Comparison of ENCODE assay signal across 11 cellular contexts in genomic region chr20:3043381-3043780, GRCh38. TPM values are rescaled to one million over a fixed set of nuclear protein-coding genes. Genes with fewer than 3 reads are reported as not detected.
A peak's percentile ranks its signal among the peaks of the same experiment; 100 is the strongest.
DNase-seq lines count a peak whose midpoint lies in the region; ATAC-seq and TF ChIP-seq lines count a peak whose summit lies in the region.
"Had no signal": no experiment of that assay in that cellular context is flagged by ENCODE, and none has a peak within 500 bp of the region (broad histone marks: within the 10 kb centered on the region; RNA-seq: fewer than 3 reads in every experiment).

TSS of gene GNRH2 (plus strand) at chr20:3043622. CDS start at chr20:3044415, 793 bp downstream.

- POLR2A ChIA-PET in AG04450 (lab: Yijun Ruan, JAX) (no interaction called here), HEK293 (lab: Yijun Ruan, JAX) (no interaction called here)

- H3K79me2 ChIP-seq in neural progenitor cell (ENCODE audit: low read depth) = peaks cover 16% of the 10 kb centered on the region

- CTCF ChIA-PET in AG04450 (lab: Charles Lee) = interaction anchor here (2.6 kb wide), 1 partner anchor 10 kb away, joined by 15 read pairs; no protein-coding TSS in a partner anchor
- CTCF ChIA-PET in HEK293 (lab: Yijun Ruan, JAX) = interaction anchor here (0.6 to 2.6 kb wide), 2 partner anchors 10 to 177 kb away, joined by 3 to 12 read pairs; no protein-coding TSS in a partner anchor

- H3K9ac ChIP-seq in neural progenitor cell = no peak within 1 kb of the TSS

- peaks cover 14% of the 10 kb centered on the region for H4K20me1 ChIP-seq in neural progenitor cell (ENCODE audit: low read depth)

- H3K27me3 Mint-ChIP-seq in effector memory CD8-positive, alpha-beta T cell = no peaks in the 10 kb centered on the region
- H3K27me3 Mint-ChIP-seq in neural progenitor cell (ENCODE audit: insufficient read depth, low read depth) = peaks cover 3% of the 10 kb centered on the region

- peaks cover 18 to 19% of the 10 kb centered on the region in 2 donors for H3K4me1 Mint-ChIP-seq in effector memory CD8-positive, alpha-beta T cell (ENCODE audit: low read depth in 2 of 2)
- H3K4me1 Mint-ChIP-seq in neural progenitor cell = peaks cover 23% of the 10 kb centered on the region

- H3K27ac ChIP-seq in AG04450 (ENCODE audit: low read depth, low read length) (peak within 1 kb of the TSS; percentile 21), HEK293 (ENCODE audit: extremely low read depth, low read depth, low read length) (0 out of 2 replicates have a peak within 1 kb of the TSS, but pooled peaks have one; percentile 31), neural progenitor cell (no peak within 1 kb of the TSS)

- H3F3A ChIP-seq in neural progenitor cell (ENCODE audit: low read depth) = peaks cover 11% of the 10 kb centered on the region

- peaks cover 17% of the 10 kb centered on the region for H3K4me1 ChIP-seq in HEK293 (ENCODE audit: control insufficient read depth, insufficient read depth, low read length)
- peaks cover 3% of the 10 kb centered on the region for H3K4me1 ChIP-seq in neural progenitor cell

- ATAC-seq in effector memory CD8-positive, alpha-beta T cell (replicated peaks) = no peak
- ATAC-seq in HG02642 (IDR thresholded peaks at IDR 0.05; ENCODE audit: poor library complexity, unreplicated experiment) = no peak

- H3K9me3 ChIP-seq in AG04450 (ENCODE audit: control insufficient read depth, insufficient read depth, low read length) = no peaks in the 10 kb centered on the region; the same call in 1 of the 2 replicates
- no peaks in the 10 kb centered on the region for H3K9me3 ChIP-seq in HEK293 (ENCODE audit: control insufficient read depth, insufficient read depth, low read depth, low read length)
- H3K9me3 ChIP-seq in neural progenitor cell (ENCODE audit: low read depth) = no peaks in the 10 kb centered on the region
- H3K9me3 ChIP-seq: SJSA1 had no signal

- H3K4me2 ChIP-seq in neural progenitor cell = no peak within 1 kb of the TSS

- TF ChIP-seq CTCF in AG04450 (IDR thresholded peaks at IDR 0.05; ENCODE audit: low read depth, low read length) (no peak), HEK293 (tag by site-specific recombination; IDR thresholded peaks at IDR 0.05) (no peak), neural progenitor cell (IDR thresholded peaks at IDR 0.05) (no peak)

- peak within 1 kb of the TSS; percentile 33 to 85 for H3K27ac Mint-ChIP-seq in effector memory CD8-positive, alpha-beta T cell
- H3K27ac Mint-ChIP-seq in neural progenitor cell = no peak within 1 kb of the TSS

- no peaks in the 10 kb centered on the region for H3K9me3 Mint-ChIP-seq in effector memory CD8-positive, alpha-beta T cell
- no peaks in the 10 kb centered on the region for H3K9me3 Mint-ChIP-seq in neural progenitor cell

- H3K4me3 ChIP-seq in AG04450 (ENCODE audit: low read depth, low read length) = no peak within 1 kb of the TSS
- no peak within 1 kb of the TSS for H3K4me3 ChIP-seq in HEK293 (ENCODE audit: low read depth, low read length)
- no peak within 1 kb of the TSS for H3K4me3 ChIP-seq in neural progenitor cell

- no peak for DNase-seq in AG04450 (ENCODE audit: low read depth, low spot score)
- DNase-seq in effector memory CD8-positive, alpha-beta T cell = no peak
- DNase-seq in neural progenitor cell (ENCODE audit: low spot score) = no peak
- DNase-seq in A172 (ENCODE audit: low spot score) = no peak
- no peak for DNase-seq in T1000 (lab: John Stamatoyannopoulos, UW)
- no peak for DNase-seq in islet precursor cell
- DNase-seq: NCI-H1436 had no signal

- peak within 1 kb of the TSS in 1 of 2 donors; percentile 53 for H3K4me3 Mint-ChIP-seq in effector memory CD8-positive, alpha-beta T cell
- peak within 1 kb of the TSS; percentile 24 for H3K4me3 Mint-ChIP-seq in neural progenitor cell

- H2AFZ ChIP-seq in neural progenitor cell (replicated peaks) = no peak within 1 kb of the TSS

- peaks cover 34% of the 10 kb centered on the region for H3K36me3 Mint-ChIP-seq in effector memory CD8-positive, alpha-beta T cell (ENCODE audit: insufficient read depth)
- H3K36me3 Mint-ChIP-seq in neural progenitor cell = peaks cover 24% of the 10 kb centered on the region

- no peaks in the 10 kb centered on the region for H3K27me3 ChIP-seq in AG04450 (ENCODE audit: control insufficient read depth, insufficient read depth, low read length)
- H3K27me3 ChIP-seq in neural progenitor cell = no peaks in the 10 kb centered on the region
- H3K27me3 ChIP-seq: SJSA1 had no signal

- H3K36me3 ChIP-seq in HEK293 (ENCODE audit: control insufficient read depth in 2 of 2, insufficient read depth in 1 of 2, low read length in 2 of 2) (peaks cover 17 to 35% of the 10 kb centered on the region in 2 experiments), neural progenitor cell (peaks cover 7% of the 10 kb centered on the region)

TF ChIP-seq in HEK293, 187 proteins besides CTCF, POLR2A, EP300 and RAD21 (continues in another document):
- TF ChIP-seq WT1 (tag by site-specific recombination; IDR thresholded peaks at IDR 0.05) = no peak
- no peak for TF ChIP-seq ZSCAN18 (tag by site-specific recombination; IDR thresholded peaks at IDR 0.05)
- no peak for TF ChIP-seq BCL11B (tag by site-specific recombination; IDR thresholded peaks at IDR 0.05; ENCODE audit: low read depth)
- TF ChIP-seq ZNF138 (tag by site-specific recombination; IDR thresholded peaks at IDR 0.05; ENCODE audit: borderline replicate concordance) = no peak
- no peak for TF ChIP-seq GFI1B (tag by site-specific recombination; IDR thresholded peaks at IDR 0.05)
- TF ChIP-seq EGR2 (tag by site-specific recombination; IDR thresholded peaks at IDR 0.05; ENCODE audit: low read depth) = no peak
- no peak for TF ChIP-seq ZBTB49 (tag by site-specific recombination; IDR thresholded peaks at IDR 0.05; ENCODE audit: low read depth)
- no peak for TF ChIP-seq ZNF473 (tag by site-specific recombination; IDR thresholded peaks at IDR 0.05)
- TF ChIP-seq ZNF398 (tag by site-specific recombination; IDR thresholded peaks at IDR 0.05) = no peak
- TF ChIP-seq ZNF112 (tag by site-specific recombination; IDR thresholded peaks at IDR 0.05) = no peak

RNA-seq across cellular contexts. Expression of gene GNRH2, which starts in this region (rescaled TPM):
- polyA plus RNA-seq in AG04450 (2011; rRNA removed) = not detected in 2 replicates
- polyA minus RNA-seq in AG04450 (2011; rRNA and poly(A)+ RNA removed) = 0.61 TPM in 1 of 2 replicates, not detected in the other
- 0.37 TPM in 1 of 2 replicates, not detected in the other for total RNA-seq in neural progenitor cell (ENCODE audit: low replicate concordance)
- total RNA-seq in A172 (2014; rRNA removed; shearing (Covaris generic)) = not detected in 2 replicates
- total RNA-seq: mesenteric fat pad, SJSA1 had no signal
